Comparison of ENCODE assay signal across 8 cellular contexts in genomic region chr18:35581555-35582309, GRCh38. TPM values are rescaled to one million over a fixed set of nuclear protein-coding genes. Genes with fewer than 3 reads are reported as not detected.
DNase-seq lines count a peak whose midpoint lies in the region; FAIRE-seq and TF ChIP-seq lines count a peak whose summit lies in the region.

TSS of gene GALNT1 (plus strand) at chr18:35581740. CDS start at chr18:35654663, 72,923 bp downstream.

- H3K4me3 ChIP-seq in endothelial cell of umbilical vein (replicated peaks in 1 of 3; ENCODE audit: insufficient read depth in 1 of 3, low read depth in 1 of 3, low read length in 3 of 3) (peak within 1 kb of the TSS; percentile 94 to 99 (median 99)), thyroid gland (replicated peaks in 1 of 3) (peak within 1 kb of the TSS; percentile 64 to 82 (median 82))

- H3K9me3 Mint-ChIP-seq in activated CD4-positive, alpha-beta memory T cell treated with anti-CD3 and anti-CD28 coated beads for 36 hours = peaks cover 3% of the 10 kb centered on the region

- peak within 1 kb of the TSS; percentile 99 for H3K4me2 ChIP-seq in endothelial cell of umbilical vein (ENCODE audit: insufficient read depth, low read length)

- TF ChIP-seq CTCF in endothelial cell of umbilical vein (IDR thresholded peaks at IDR 0.05; ENCODE audit: extremely low read depth in 1 of 2, insufficient read depth in 1 of 2, low read depth in 1 of 2, low read length in 2 of 2) (no peak), thyroid gland (IDR thresholded peaks at IDR 0.05) (no peak)

- BruUV-seq in endothelial cell of umbilical vein (replicated peaks; lab: Mats Ljungman, UMichigan) = no TSS peak

- intact Hi-C loops in activated CD4-positive, alpha-beta memory T cell treated with anti-CD3 and anti-CD28 coated beads for 36 hours (cut with micrococcal nuclease) = loop anchor here (1.0 to 5.0 kb wide), 3 partner anchors 36 to 391 kb away; partner anchors contain the start of genes INO80C and RMP24
- intact Hi-C loops in endothelial cell of umbilical vein (cut with micrococcal nuclease) = loop anchor here (2.0 to 10.0 kb wide), 6 partner anchors 35 to 393 kb away; partner anchors contain the start of gene RMP24
- intact Hi-C loops in thyroid gland (cut with DNase I) = loop anchor here (10.0 kb wide), 1 partner anchor 123 kb away; no protein-coding TSS in a partner anchor

- 0 to 1% methylated on average over 30 to 43 of the region's 119 CpGs for WGBS in thyroid gland, 2 donors

- H3K9me1 ChIP-seq in endothelial cell of umbilical vein (replicated peaks; ENCODE audit: control insufficient read depth, extremely low read depth, insufficient read depth, low read length) = no peaks in the 10 kb centered on the region

- dilution Hi-C loops in endothelial cell of umbilical vein (cut with MboI; ENCODE audit: extremely low pct_ligation_motif_present, low sequenced_read_pairs) = no loop called here

- POLR2A ChIA-PET in activated CD4-positive, alpha-beta memory T cell treated with anti-CD3 and anti-CD28 coated beads for 36 hours (lab: Charles Lee) = interaction anchor here (0.8 to 1.8 kb wide), 5 partner anchors 27 to 237 kb away, joined by 3 to 7 read pairs (median 3); no protein-coding TSS in a partner anchor
- POLR2A ChIA-PET in endothelial cell of umbilical vein (lab: Charles Lee) = interaction anchor here (0.8 to 1.1 kb wide), 2 partner anchors 34 to 35 kb away, joined by 3 to 5 read pairs; no protein-coding TSS in a partner anchor

- peaks cover 55% of the 10 kb centered on the region for H3K79me2 ChIP-seq in endothelial cell of umbilical vein (ENCODE audit: control insufficient read depth, insufficient read depth, low read length)

- peaks cover 10% of the 10 kb centered on the region for H4K20me1 ChIP-seq in endothelial cell of umbilical vein (replicated peaks; ENCODE audit: control insufficient read depth, extremely low read depth, insufficient read depth, low read length)

- no peak for FAIRE-seq in endothelial cell of umbilical vein (lab: Jason Lieb, UNC)

- DNase-seq in EL (peak; percentile 13), HT1080 (ENCODE audit: low read depth) (no peak), endothelial cell of umbilical vein (ENCODE audit: low read depth, low spot score) (peak; percentile 23), mucosa of gallbladder (ENCODE audit: low spot score) (no peak), thyroid gland (peak; percentile 17 to 30), cortex of kidney (lab: John Stamatoyannopoulos, UW) (no peak), NCI-H774 (lab: John Stamatoyannopoulos, UW) (no peak)
- peak; percentile 29 for DNase-seq in activated CD4-positive, alpha-beta memory T cell treated with anti-CD3 and anti-CD28 coated beads for 36 hours

- peaks cover 20% of the 10 kb centered on the region for H3K27me3 Mint-ChIP-seq in activated CD4-positive, alpha-beta memory T cell treated with anti-CD3 and anti-CD28 coated beads for 36 hours

- H3K27ac ChIP-seq in endothelial cell of umbilical vein (ENCODE audit: insufficient read depth, low read depth, low read length) (peak within 1 kb of the TSS; percentile 84), thyroid gland (peak within 1 kb of the TSS; percentile 87 to 92 (median 88))

- CTCF ChIA-PET in activated CD4-positive, alpha-beta memory T cell treated with anti-CD3 and anti-CD28 coated beads for 36 hours (lab: Charles Lee) = interaction anchor here (0.6 to 1.1 kb wide), 2 partner anchors 174 to 175 kb away, joined by 3 to 5 read pairs; no protein-coding TSS in a partner anchor
- CTCF ChIA-PET in endothelial cell of umbilical vein (lab: Charles Lee) = interaction anchor here (1.0 to 2.3 kb wide), 3 partner anchors 24 to 195 kb away, joined by 3 to 10 read pairs (median 3); no protein-coding TSS in a partner anchor

- peak within 1 kb of the TSS; percentile 69 for H3K4me3 Mint-ChIP-seq in activated CD4-positive, alpha-beta memory T cell treated with anti-CD3 and anti-CD28 coated beads for 36 hours

- no peak for TF ChIP-seq POLR2A in endothelial cell of umbilical vein (IDR thresholded peaks at IDR 0.05; ENCODE audit: low read depth, low read length)
- TF ChIP-seq POLR2A in thyroid gland (IDR thresholded peaks at IDR 0.05) = no peak

- no peaks in the 10 kb centered on the region for H3K36me3 ChIP-seq in endothelial cell of umbilical vein (ENCODE audit: control insufficient read depth in 2 of 2, extremely low read depth in 1 of 2, insufficient read depth in 2 of 2, low read length in 2 of 2)
- no peaks in the 10 kb centered on the region for H3K36me3 ChIP-seq in thyroid gland

- H3K4me1 ChIP-seq in endothelial cell of umbilical vein (ENCODE audit: control insufficient read depth, extremely low read depth, insufficient read depth, low read length) (peaks cover 11% of the 10 kb centered on the region), thyroid gland (peaks cover 10 to 18% of the 10 kb centered on the region in 2 donors)

- H2AFZ ChIP-seq in endothelial cell of umbilical vein (ENCODE audit: low read depth, low read length) = peak within 1 kb of the TSS; percentile 82

- H3K27ac Mint-ChIP-seq in activated CD4-positive, alpha-beta memory T cell treated with anti-CD3 and anti-CD28 coated beads for 36 hours = peak within 1 kb of the TSS; percentile 53

- H3K36me3 Mint-ChIP-seq in activated CD4-positive, alpha-beta memory T cell treated with anti-CD3 and anti-CD28 coated beads for 36 hours = no peaks in the 10 kb centered on the region

- H3K4me1 Mint-ChIP-seq in activated CD4-positive, alpha-beta memory T cell treated with anti-CD3 and anti-CD28 coated beads for 36 hours (ENCODE audit: low read depth) = peaks cover 30% of the 10 kb centered on the region

- H3K9ac ChIP-seq in endothelial cell of umbilical vein (replicated peaks; ENCODE audit: extremely low read depth, insufficient read depth, low read length) = peak within 1 kb of the TSS; percentile 93

- H3K9me3 ChIP-seq in endothelial cell of umbilical vein (replicated peaks; ENCODE audit: control insufficient read depth, insufficient read depth, low read length) (no peaks in the 10 kb centered on the region), thyroid gland (no peaks in the 10 kb centered on the region)

- H3K27me3 ChIP-seq in endothelial cell of umbilical vein (ENCODE audit: control insufficient read depth in 2 of 2, insufficient read depth in 2 of 2, low read length in 2 of 2) = no peaks in the 10 kb centered on the region
- H3K27me3 ChIP-seq in thyroid gland = no peaks in the 10 kb centered on the region

TF ChIP-seq in endothelial cell of umbilical vein, 7 proteins besides CTCF, POLR2A, EP300 and RAD21:
- TF ChIP-seq EZH2 (IDR thresholded peaks at IDR 0.05; ENCODE audit: borderline replicate concordance, low read depth, low read length, severe bottlenecking) (no peak), GATA2 (IDR thresholded peaks at IDR 0.05; ENCODE audit: insufficient read depth, insufficient read length, low read depth, low read length) (no peak), FOS (IDR thresholded peaks at IDR 0.05; ENCODE audit: borderline replicate concordance, insufficient read depth, low read length) (no peak), JUN (IDR thresholded peaks at IDR 0.05; ENCODE audit: borderline replicate concordance, insufficient read depth, insufficient read length, low read depth) (no peak), POLR2AphosphoS5 (IDR thresholded peaks at IDR 0.05; ENCODE audit: insufficient read depth, low read depth, low read length) (peak; percentile 14), MAX (IDR thresholded peaks at IDR 0.05; ENCODE audit: insufficient read depth, insufficient read length) (no peak), MYC (IDR thresholded peaks at IDR 0.05; ENCODE audit: low read depth, low read length) (no peak)

RNA-seq across cellular contexts. Expression of gene GALNT1, which starts in this region (rescaled TPM):
- 53.5 and 59.5 TPM in 2 replicates for total RNA-seq in HT1080 (2014; rRNA removed; shearing (Covaris generic))
- polyA plus RNA-seq in HT1080 (2015; cell fraction: cytosol; rRNA removed) = 76.4 and 91.3 TPM in 2 replicates
- 32.0 and 32.4 TPM in 2 replicates for polyA plus RNA-seq in HT1080 (2015; cell fraction: nucleus; rRNA removed)
- total RNA-seq in activated CD4-positive, alpha-beta memory T cell treated with anti-CD3 and anti-CD28 coated beads for 36 hours = 10 to 100 TPM; 37.2 to 38.2 TPM
- 337 and 360 TPM in 2 replicates for total RNA-seq in endothelial cell of umbilical vein
- polyA plus RNA-seq in endothelial cell of umbilical vein = 67.7 and 89.9 TPM in 2 replicates
- 139 and 144 TPM in 2 replicates for polyA plus RNA-seq in endothelial cell of umbilical vein (2011; cell fraction: cytosol; rRNA removed)
- 61.6 and 91.9 TPM in 2 replicates for polyA plus RNA-seq in endothelial cell of umbilical vein (2011; cell fraction: nucleus; rRNA removed)
- polyA plus RNA-seq in endothelial cell of umbilical vein (2012) = 237 and 304 TPM in 2 replicates
- 254 and 269 TPM in 2 replicates for polyA minus RNA-seq in endothelial cell of umbilical vein
- 19.5 TPM for polyA minus RNA-seq in endothelial cell of umbilical vein (2011; cell fraction: cytosol; rRNA and poly(A)+ RNA removed)
- 119 and 168 TPM in 2 replicates for polyA minus RNA-seq in endothelial cell of umbilical vein (2011; cell fraction: nucleus; rRNA and poly(A)+ RNA removed)
- total RNA-seq in mucosa of gallbladder = 72.7 TPM
- 100 to 1,000 TPM in 1 of 4 donors, 10 to 100 TPM in 3; 38.7 to 191 (median 46.3) TPM for total RNA-seq in thyroid gland

Comparison
In these comparisons a context has a peak if more than half of its experiments do, and no peak if none do; other contexts are left out.
1. DNase-seq: peak in EL (single experiment), activated CD4-positive, alpha-beta memory T cell treated with anti-CD3 and anti-CD28 coated beads for 36 hours (single experiment), endothelial cell of umbilical vein (single experiment) and thyroid gland (2 of 2); none in HT1080 (single experiment), mucosa of gallbladder (single experiment), cortex of kidney (single experiment) and NCI-H774 (single experiment).